Comparison of ENCODE assay signal across 12 cellular contexts in genomic region chr12:101824831-101825230, GRCh38. TPM values are rescaled to one million over a fixed set of nuclear protein-coding genes. Genes with fewer than 3 reads are reported as not detected.
DNase-seq lines count a peak whose midpoint lies in the region; TF ChIP-seq lines count a peak whose summit lies in the region.
"Had no signal": no experiment of that assay in that cellular context is flagged by ENCODE, and none has a peak within 500 bp of the region (broad histone marks: within the 10 kb centered on the region; RNA-seq: fewer than 3 reads in every experiment).

No MANE protein-coding gene starts in this region.

- TF ChIP-seq CTCF in progenitor cell of endocrine pancreas (IDR thresholded peaks at IDR 0.05; ENCODE audit: unreplicated experiment) (no peak), smooth muscle cell (IDR thresholded peaks at IDR 0.05; ENCODE audit: borderline replicate concordance, insufficient read depth, poor library complexity, severe bottlenecking) (no peak)

- H3K4me2 ChIP-seq in smooth muscle cell = no peak overlapping the region

- H3K36me3 Mint-ChIP-seq in T-helper 2 cell treated with Interferon-gamma antibody and Interleukin-4, amounts not matched to agents 5 μg/mL and 100 μg/mL, for 36 hours (ENCODE audit: low read depth) = peaks cover 16% of the 10 kb centered on the region
- H3K36me3 Mint-ChIP-seq in progenitor cell of endocrine pancreas (ENCODE audit: insufficient read depth) = no peaks in the 10 kb centered on the region

- H2AFZ ChIP-seq in smooth muscle cell (ENCODE audit: low read depth) = no peak overlapping the region

- no peaks in the 10 kb centered on the region for H3F3A ChIP-seq in smooth muscle cell (ENCODE audit: low read depth)

- no peaks in the 10 kb centered on the region for H3K9me3 Mint-ChIP-seq in T-helper 2 cell treated with Interferon-gamma antibody and Interleukin-4, amounts not matched to agents 5 μg/mL and 100 μg/mL, for 36 hours
- H3K9me3 Mint-ChIP-seq in progenitor cell of endocrine pancreas (ENCODE audit: low read depth) = no peaks in the 10 kb centered on the region

- peaks cover 20% of the 10 kb centered on the region for H4K20me1 ChIP-seq in smooth muscle cell (ENCODE audit: low read depth)

- H3K4me1 ChIP-seq in HUES6 (ENCODE audit: control insufficient read depth, insufficient read depth, low read length) = peaks cover 51% of the 10 kb centered on the region
- H3K4me1 ChIP-seq in smooth muscle cell (ENCODE audit: low read depth) = peaks cover 5% of the 10 kb centered on the region

- DNase-seq in T-helper 2 cell treated with Interferon-gamma antibody and Interleukin-4, amounts not matched to agents 5 μg/mL and 100 μg/mL, for 36 hours (ENCODE audit: low spot score) = no peak
- DNase-seq in T-helper 2 cell (no peak), progenitor cell of endocrine pancreas (ENCODE audit: low spot score, unreplicated experiment) (no peak), SIG-M5 (lab: John Stamatoyannopoulos, UW) (no peak), DMS153 (lab: John Stamatoyannopoulos, UW) (no peak), smooth muscle cell (lab: John Stamatoyannopoulos, UW; ENCODE audit: unreplicated experiment) (no peak)
- DNase-seq: activated naive CD4-positive, alpha-beta T cell treated with Interleukin-2 at 50 U/mL for 16 hours; cerebellar nuclear complex; NCI-H2081 treated with DMSO at 0.1 percent for 48 hours; tibial artery had no signal

- 55% methylated on average over 2 of the region's 2 CpGs for WGBS in smooth muscle cell (ENCODE audit: low lambda C conversion rate)

- H3K36me3 ChIP-seq in HUES6 (ENCODE audit: control insufficient read depth, insufficient read depth, low read length) (no peaks in the 10 kb centered on the region), smooth muscle cell (ENCODE audit: low read depth) (no peaks in the 10 kb centered on the region)
- H3K36me3 ChIP-seq: tibial artery had no signal

- H3K27ac ChIP-seq in HUES6 (ENCODE audit: low read depth, low read length) = 0 out of 2 replicates have a peak overlapping the region, but pooled peaks have one; percentile 59
- peak overlapping the region; percentile 1 for H3K27ac ChIP-seq in angular gyrus (ENCODE audit: low read depth, low read length)
- H3K27ac ChIP-seq in smooth muscle cell (ENCODE audit: low read depth) = no peak overlapping the region

- peak overlapping the region; percentile 27 for H3K4me3 Mint-ChIP-seq in T-helper 2 cell treated with Interferon-gamma antibody and Interleukin-4, amounts not matched to agents 5 μg/mL and 100 μg/mL, for 36 hours
- no peak overlapping the region for H3K4me3 Mint-ChIP-seq in progenitor cell of endocrine pancreas (ENCODE audit: low read depth)

- H3K79me2 ChIP-seq in smooth muscle cell (ENCODE audit: low read depth) = peaks cover 5% of the 10 kb centered on the region

- H3K27me3 ChIP-seq in HUES6 (ENCODE audit: control insufficient read depth, insufficient read depth, low read length) = no peaks in the 10 kb centered on the region
- no peaks in the 10 kb centered on the region for H3K27me3 ChIP-seq in smooth muscle cell (ENCODE audit: low read depth)
- H3K27me3 ChIP-seq: tibial artery had no signal

- H3K9ac ChIP-seq in HUES6 (ENCODE audit: low read length) = no peak overlapping the region
- H3K9ac ChIP-seq in smooth muscle cell (ENCODE audit: low read depth) = no peak overlapping the region

- H3K9me3 ChIP-seq in HUES6 (ENCODE audit: control insufficient read depth, insufficient read depth, low read depth, low read length) (no peaks in the 10 kb centered on the region), smooth muscle cell (replicated peaks; ENCODE audit: low read depth) (no peaks in the 10 kb centered on the region)
- H3K9me3 ChIP-seq: tibial artery had no signal

- H3K27ac Mint-ChIP-seq in T-helper 2 cell treated with Interferon-gamma antibody and Interleukin-4, amounts not matched to agents 5 μg/mL and 100 μg/mL, for 36 hours = peak overlapping the region; percentile 69
- H3K27ac Mint-ChIP-seq in progenitor cell of endocrine pancreas = peak overlapping the region; percentile 4

- H3K4me3 ChIP-seq in HUES6 (ENCODE audit: low read depth, low read length) (peak overlapping the region; percentile 32; the same call in 1 of the 2 replicates), smooth muscle cell (no peak overlapping the region)
- H3K4me3 ChIP-seq: tibial artery had no signal

- H3K27me3 Mint-ChIP-seq in T-helper 2 cell treated with Interferon-gamma antibody and Interleukin-4, amounts not matched to agents 5 μg/mL and 100 μg/mL, for 36 hours (ENCODE audit: low read depth) = no peaks in the 10 kb centered on the region
- H3K27me3 Mint-ChIP-seq in progenitor cell of endocrine pancreas = no peaks in the 10 kb centered on the region

- peaks cover 66% of the 10 kb centered on the region for H3K4me1 Mint-ChIP-seq in T-helper 2 cell treated with Interferon-gamma antibody and Interleukin-4, amounts not matched to agents 5 μg/mL and 100 μg/mL, for 36 hours (ENCODE audit: low read depth)
- H3K4me1 Mint-ChIP-seq in progenitor cell of endocrine pancreas (ENCODE audit: low read depth) = peaks cover 2% of the 10 kb centered on the region

RNA-seq across cellular contexts. Expression of gene GNPTAB, which starts 5.9 kb away (rescaled TPM):
- 22.9 and 23.2 TPM in 2 replicates for total RNA-seq in progenitor cell of endocrine pancreas
- 23.6 and 25.5 TPM in 2 replicates for total RNA-seq in smooth muscle cell
- polyA plus RNA-seq in smooth muscle cell = 9.8 and 17.9 TPM in 2 replicates

RNA-seq across cellular contexts. Expression of gene DRAM1, which starts 52.5 kb away (rescaled TPM):
- total RNA-seq in progenitor cell of endocrine pancreas = 3.8 and 6.5 TPM in 2 replicates
- total RNA-seq in smooth muscle cell = 22.7 and 29.3 TPM in 2 replicates
- 29.5 and 31.2 TPM in 2 replicates for polyA plus RNA-seq in smooth muscle cell
